ENCODE assay signal across 8 cellular contexts in genomic region chr10:92241158-92241500, GRCh38. TPM values are rescaled to one million over a fixed set of nuclear protein-coding genes. Genes with fewer than 3 reads are reported as not detected.
A peak's percentile ranks its signal among the peaks of the same experiment; 100 is the strongest.
DNase-seq lines count a peak whose midpoint lies in the region; ATAC-seq and TF ChIP-seq lines count a peak whose summit lies in the region.

No MANE protein-coding gene starts in this region.

- H3K27me3 Mint-ChIP-seq in activated CD8-positive, alpha-beta memory T cell treated with anti-CD3 and anti-CD28 coated beads, Interleukin-2, amount 10 ng/mL, durations not matched to agents 7 days and 5 days: peaks cover 15% of the 10 kb centered on the region
- no peaks in the 10 kb centered on the region for H3K27me3 Mint-ChIP-seq in activated B cell treated with CpG ODN at 0.5 μM for 24 hours

- no peak for TF ChIP-seq POLR2A in lower leg skin (IDR thresholded peaks at IDR 0.05)

- H3K4me1 Mint-ChIP-seq in activated CD8-positive, alpha-beta memory T cell treated with anti-CD3 and anti-CD28 coated beads, Interleukin-2, amount 10 ng/mL, durations not matched to agents 7 days and 5 days: peaks cover 35% of the 10 kb centered on the region
- H3K4me1 Mint-ChIP-seq in activated B cell treated with CpG ODN at 0.5 μM for 24 hours: peaks cover 39% of the 10 kb centered on the region

- H3K4me3 Mint-ChIP-seq in activated CD8-positive, alpha-beta memory T cell treated with anti-CD3 and anti-CD28 coated beads, Interleukin-2, amount 10 ng/mL, durations not matched to agents 7 days and 5 days: peak overlapping the region; percentile 86
- H3K4me3 Mint-ChIP-seq in activated B cell treated with CpG ODN at 0.5 μM for 24 hours: peak overlapping the region; percentile 96

- TF ChIP-seq CTCF in activated B cell treated with CpG ODN at 0.5 μM for 24 hours (IDR thresholded peaks at IDR 0.05) (no peak), cardiac muscle cell (IDR thresholded peaks at IDR 0.05; ENCODE audit: low read depth, low read length) (no peak), lower leg skin (IDR thresholded peaks at IDR 0.05) (no peak)

- no peaks in the 10 kb centered on the region for H3K9me3 ChIP-seq in cardiac muscle cell (ENCODE audit: low read depth)

- H3K27ac ChIP-seq in cardiac muscle cell: peak overlapping the region; percentile 97

- H3K4me1 ChIP-seq in cardiac muscle cell (ENCODE audit: low read depth): peaks cover 34% of the 10 kb centered on the region

- 7% methylated on average over 9 of the region's 9 CpGs for WGBS in lower leg skin, 2 donors

- no peaks in the 10 kb centered on the region for H3K36me3 ChIP-seq in cardiac muscle cell

- intact Hi-C loops in activated B cell treated with CpG ODN at 0.5 μM for 24 hours (cut with micrococcal nuclease) (no loop called here), lower leg skin (cut with DNase I; ENCODE audit: low total_unique reads) (no loop called here)

- POLR2A ChIA-PET in activated B cell treated with CpG ODN at 0.5 μM for 24 hours (lab: Charles Lee): interaction anchor here (1.9 kb wide), 1 partner anchor 50 kb away, joined by 6 read pairs; the partner anchor contains the start of genes CPEB3 and MARCHF5

- H3K9me3 Mint-ChIP-seq in activated CD8-positive, alpha-beta memory T cell treated with anti-CD3 and anti-CD28 coated beads, Interleukin-2, amount 10 ng/mL, durations not matched to agents 7 days and 5 days (ENCODE audit: low read depth): no peaks in the 10 kb centered on the region
- no peaks in the 10 kb centered on the region for H3K9me3 Mint-ChIP-seq in activated B cell treated with CpG ODN at 0.5 μM for 24 hours

- CTCF ChIA-PET in activated CD8-positive, alpha-beta memory T cell treated with anti-CD3 and anti-CD28 coated beads, Interleukin-2, amount 10 ng/mL, durations not matched to agents 7 days and 5 days (lab: Charles Lee): no interaction called here
- CTCF ChIA-PET in activated B cell treated with CpG ODN at 0.5 μM for 24 hours (lab: Charles Lee): interaction anchor here (0.6 kb wide), 1 partner anchor 49 kb away, joined by 3 read pairs; no protein-coding TSS in a partner anchor

- no peak for ATAC-seq in activated CD8-positive, alpha-beta memory T cell treated with anti-CD3 and anti-CD28 coated beads, Interleukin-2, amount 10 ng/mL, durations not matched to agents 7 days and 5 days
- no peak for ATAC-seq in activated B cell treated with CpG ODN at 0.5 μM for 24 hours (ENCODE audit: low read depth)

- H3K36me3 Mint-ChIP-seq in activated CD8-positive, alpha-beta memory T cell treated with anti-CD3 and anti-CD28 coated beads, Interleukin-2, amount 10 ng/mL, durations not matched to agents 7 days and 5 days: peaks cover 15% of the 10 kb centered on the region
- H3K36me3 Mint-ChIP-seq in activated B cell treated with CpG ODN at 0.5 μM for 24 hours (ENCODE audit: low read depth): peaks cover 9% of the 10 kb centered on the region

- DNase-seq in activated CD8-positive, alpha-beta memory T cell treated with anti-CD3 and anti-CD28 coated beads, Interleukin-2, amount 10 ng/mL, durations not matched to agents 7 days and 5 days: no peak
- no peak for DNase-seq in activated CD8-positive, alpha-beta memory T cell treated with anti-CD3 and anti-CD28 coated beads for 24 hours
- DNase-seq in activated B cell treated with CpG ODN at 0.5 μM for 24 hours: no peak
- peak; percentile 35 to 67 for DNase-seq in cardiac muscle cell (ENCODE audit: low read depth in 1 of 2, low spot score in 1 of 2)
- peak; percentile 80 for DNase-seq in pons (ENCODE audit: low spot score)
- no peak for DNase-seq in H4 (ENCODE audit: low spot score)
- no peak for DNase-seq in lower leg skin (ENCODE audit: low spot score in 2 of 2)
- no peak for DNase-seq in NCI-H2196 (lab: John Stamatoyannopoulos, UW; ENCODE audit: unreplicated experiment)

- H3K27me3 ChIP-seq in cardiac muscle cell: no peaks in the 10 kb centered on the region

- H3K4me3 ChIP-seq in cardiac muscle cell: peak overlapping the region; percentile 69
- H3K4me3 ChIP-seq in lower leg skin (ENCODE audit: low read depth, poor library complexity, severe bottlenecking): no peak overlapping the region

- H3K27ac Mint-ChIP-seq in activated CD8-positive, alpha-beta memory T cell treated with anti-CD3 and anti-CD28 coated beads, Interleukin-2, amount 10 ng/mL, durations not matched to agents 7 days and 5 days: no peak overlapping the region
- H3K27ac Mint-ChIP-seq in activated B cell treated with CpG ODN at 0.5 μM for 24 hours: peak overlapping the region; percentile 85

RNA-seq across cellular contexts. Expression of gene CPEB3, which starts 49.7 kb away (rescaled TPM):
- total RNA-seq in activated CD8-positive, alpha-beta memory T cell treated with anti-CD3 and anti-CD28 coated beads, Interleukin-2, amount 10 ng/mL, durations not matched to agents 7 days and 5 days: 1 to 10 TPM; 3.8 to 4.3 TPM
- total RNA-seq in activated B cell treated with CpG ODN at 0.5 μM for 24 hours: 2.2 and 2.5 TPM in 2 replicates
- total RNA-seq in cardiac muscle cell: 4.5 and 8.3 TPM in 2 replicates
- polyA plus RNA-seq in cardiac muscle cell: 5.0 and 7.1 TPM in 2 replicates
- 0.16 and 0.56 TPM in 2 replicates for total RNA-seq in H4 (2014; rRNA removed; shearing (Covaris generic))
- 10 to 100 TPM; 10.8 to 15.2 (median 13.6) TPM for total RNA-seq in lower leg skin

RNA-seq across cellular contexts. Expression of gene MARCHF5, which starts 49.8 kb away (rescaled TPM):
- 10 to 100 TPM; 21.7 to 26.4 TPM for total RNA-seq in activated CD8-positive, alpha-beta memory T cell treated with anti-CD3 and anti-CD28 coated beads, Interleukin-2, amount 10 ng/mL, durations not matched to agents 7 days and 5 days
- 21.6 and 26.5 TPM in 2 replicates for total RNA-seq in activated B cell treated with CpG ODN at 0.5 μM for 24 hours
- 8.4 and 19.3 TPM in 2 replicates for total RNA-seq in cardiac muscle cell
- polyA plus RNA-seq in cardiac muscle cell: 47.4 and 91.5 TPM in 2 replicates
- 13.0 and 28.7 TPM in 2 replicates for total RNA-seq in H4 (2014; rRNA removed; shearing (Covaris generic))
- 10 to 100 TPM; 10.2 to 19.2 (median 14.1) TPM for total RNA-seq in lower leg skin

Comparison
In these comparisons a context has a peak if more than half of its experiments do, and no peak if none do; other contexts are left out.
1. DNase-seq: peak in cardiac muscle cell (2 of 2) and pons (single experiment); none in activated CD8-positive, alpha-beta memory T cell treated with anti-CD3 and anti-CD28 coated beads, Interleukin-2, amount 10 ng/mL, durations not matched to agents 7 days and 5 days (single experiment), activated CD8-positive, alpha-beta memory T cell treated with anti-CD3 and anti-CD28 coated beads for 24 hours (single experiment), activated B cell treated with CpG ODN at 0.5 μM for 24 hours (single experiment), H4 (single experiment), lower leg skin (0 of 2) and NCI-H2196 (single experiment).